8 cellular contexts compared by ENCODE assay signal in genomic region chr14:69818760-69819191, GRCh38. TPM values are rescaled to one million over a fixed set of nuclear protein-coding genes. Genes with fewer than 3 reads are reported as not detected.
DNase-seq lines count a peak whose midpoint lies in the region; ATAC-seq and TF ChIP-seq lines count a peak whose summit lies in the region.

No MANE protein-coding gene starts in this region.

- TF ChIP-seq CTCF in KMS-11 (conservative IDR thresholded peaks at IDR 0.05; ENCODE audit: low read depth, low read length): peak; percentile 85

- H3K36me3 ChIP-seq in KMS-11 (ENCODE audit: insufficient read depth): no peaks in the 10 kb centered on the region

- DNase-seq in DMS53 treated with DMSO at 0.1 percent for 48 hours (lab: John Stamatoyannopoulos, UW; ENCODE audit: unreplicated experiment) (peak; percentile 49), RKO (ENCODE audit: low spot score) (peak; percentile 70), foreskin melanocyte (peak; percentile 75), nucleus accumbens (lab: John Stamatoyannopoulos, UW) (peak in 40 of 56 donors; percentile 3 to 66 (median 21)), ureter (ENCODE audit: low spot score) (peak; percentile 64)
- peak; percentile 15 for DNase-seq in activated T-helper 9 cell treated with anti-CD3 and anti-CD28 coated beads, Interleukin-2, amount 50 U/mL, for 16 hours (ENCODE audit: low read depth)

- H3K4me1 ChIP-seq in KMS-11 (ENCODE audit: low read depth, poor library complexity, severe bottlenecking): peaks cover 4% of the 10 kb centered on the region

- H3K27ac ChIP-seq in KMS-11: no peak overlapping the region

- no peak overlapping the region for H3K4me3 ChIP-seq in KMS-11 (IDR thresholded peaks at IDR 0.05; ENCODE audit: insufficient read depth, low read depth, low read length)

- no peaks in the 10 kb centered on the region for H3K79me2 ChIP-seq in KMS-11 (ENCODE audit: insufficient read depth, low read depth)

- no peaks in the 10 kb centered on the region for H3K27me3 ChIP-seq in KMS-11 (ENCODE audit: insufficient read depth, low read depth)

- H3K9ac ChIP-seq in KMS-11: no peak overlapping the region

- peak overlapping the region; percentile 53; the same call in 1 of the 2 replicates for H2AFZ ChIP-seq in KMS-11 (ENCODE audit: low read depth)

- peak overlapping the region; percentile 27; the same call in 1 of the 2 replicates for H3K4me2 ChIP-seq in KMS-11

- H4K20me1 ChIP-seq in KMS-11 (ENCODE audit: insufficient read depth): no peaks in the 10 kb centered on the region

- no peak for ATAC-seq in HG03097 (IDR thresholded peaks at IDR 0.05; ENCODE audit: low FRiP score, unreplicated experiment)

RNA-seq across cellular contexts. Expression of gene SLC10A1, which starts 21.7 kb away (rescaled TPM):
- total RNA-seq in ureter: 0.23 TPM

RNA-seq across cellular contexts. Expression of gene SRSF5, which starts 51.8 kb away (rescaled TPM):
- 377 TPM for total RNA-seq in ureter

Comparison
In these comparisons a context has a peak if more than half of its experiments do, and no peak if none do; other contexts are left out.
1. DNase-seq: peak in every context shown above with its lines; median percentile 75 in foreskin melanocyte; 70 in RKO; 64 in ureter; 49 in DMS53 treated with DMSO at 0.1 percent for 48 hours; 21 in nucleus accumbens; 15 in activated T-helper 9 cell treated with anti-CD3 and anti-CD28 coated beads, Interleukin-2, amount 50 U/mL, for 16 hours.